8 cellular contexts compared by ENCODE assay signal in the genomic region with DNA sequence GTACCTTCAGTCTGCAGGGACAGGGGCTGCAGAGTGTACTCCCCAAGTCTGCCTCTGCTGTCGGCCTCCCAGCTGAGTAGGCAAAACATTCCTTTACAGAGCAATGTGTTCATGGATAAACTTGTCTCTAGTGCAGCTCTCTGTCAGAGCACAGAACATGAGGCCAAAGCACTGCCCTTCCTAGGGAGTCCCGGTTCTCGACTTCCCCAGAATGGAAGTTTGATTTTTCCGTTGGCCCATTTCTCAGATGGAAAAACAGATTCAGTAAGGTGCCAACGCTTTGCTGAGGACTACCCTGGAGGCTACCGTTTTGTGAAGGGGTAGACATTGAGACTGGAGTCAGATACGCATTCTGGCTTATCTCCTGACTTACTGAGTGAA. TPM values are rescaled to one million over a fixed set of nuclear protein-coding genes. Genes with fewer than 3 reads are reported as not detected.
DNase-seq lines count a peak whose midpoint lies in the region; ATAC-seq and TF ChIP-seq lines count a peak whose summit lies in the region.

No MANE protein-coding gene starts in this region.

- peak overlapping the region; percentile 67 to 74 for H3K4me3 ChIP-seq in foreskin fibroblast (ENCODE audit: low read depth in 1 of 2, low read length in 2 of 2)

- DNase-seq in foreskin fibroblast (peak in 1 of 2 donors; percentile 43), renal cortical epithelial cell (ENCODE audit: low read depth) (peak; percentile 17), NCI-H2107 treated with DMSO at 0.1 percent for 48 hours (lab: John Stamatoyannopoulos, UW; ENCODE audit: unreplicated experiment) (no peak), HPDE6-E6E7 (ENCODE audit: extremely low spot score) (no peak), NCI-H1417 treated with DMSO at 0.1 percent for 48 hours (lab: John Stamatoyannopoulos, UW) (no peak)

- ATAC-seq in GM18867 (IDR thresholded peaks at IDR 0.05; ENCODE audit: unreplicated experiment) (peak; percentile 47), HG02798 (IDR thresholded peaks at IDR 0.05; ENCODE audit: poor library complexity, unreplicated experiment) (peak; percentile 40), SK-N-SH treated with all-trans-retinoic acid at 6 μM for 48 hours (peak; percentile 67)

- TF ChIP-seq CTCF in foreskin fibroblast (IDR thresholded peaks at IDR 0.05; ENCODE audit: low read depth, low read length): no peak

TF ChIP-seq in SK-N-SH treated with all-trans-retinoic acid at 6 μM for 48 hours, 23 proteins besides CTCF, POLR2A, EP300 and RAD21:
- no peak for TF ChIP-seq GLIS3 (CRISPR knock-in tag; IDR thresholded peaks at IDR 0.05)
- no peak for TF ChIP-seq OSR1 (CRISPR knock-in tag; IDR thresholded peaks at IDR 0.05)
- TF ChIP-seq, protein P1, sequence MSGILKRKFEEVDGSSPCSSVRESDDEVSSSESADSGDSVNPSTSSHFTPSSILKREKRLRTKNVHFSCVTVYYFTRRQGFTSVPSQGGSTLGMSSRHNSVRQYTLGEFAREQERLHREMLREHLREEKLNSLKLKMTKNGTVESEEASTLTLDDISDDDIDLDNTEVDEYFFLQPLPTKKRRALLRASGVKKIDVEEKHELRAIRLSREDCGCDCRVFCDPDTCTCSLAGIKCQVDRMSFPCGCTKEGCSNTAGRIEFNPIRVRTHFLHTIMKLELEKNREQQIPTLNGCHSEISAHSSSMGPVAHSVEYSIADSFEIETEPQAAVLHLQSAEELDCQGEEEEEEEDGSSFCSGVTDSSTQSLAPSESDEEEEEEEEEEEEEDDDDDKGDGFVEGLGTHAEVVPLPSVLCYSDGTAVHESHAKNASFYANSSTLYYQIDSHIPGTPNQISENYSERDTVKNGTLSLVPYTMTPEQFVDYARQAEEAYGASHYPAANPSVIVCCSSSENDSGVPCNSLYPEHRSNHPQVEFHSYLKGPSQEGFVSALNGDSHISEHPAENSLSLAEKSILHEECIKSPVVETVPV (CRISPR knock-in tag; IDR thresholded peaks at IDR 0.05): no peak
- no peak for TF ChIP-seq ISL1 (CRISPR knock-in tag; IDR thresholded peaks at IDR 0.05)
- no peak for TF ChIP-seq ZC3H10 (CRISPR knock-in tag; IDR thresholded peaks at IDR 0.05)
- no peak for TF ChIP-seq TCF4 (CRISPR knock-in tag; IDR thresholded peaks at IDR 0.05; ENCODE audit: borderline replicate concordance)
- TF ChIP-seq ESRRG (CRISPR knock-in tag; IDR thresholded peaks at IDR 0.05): no peak
- TF ChIP-seq BACH2 (CRISPR knock-in tag; IDR thresholded peaks at IDR 0.05; ENCODE audit: borderline replicate concordance): no peak
- TF ChIP-seq ZNF565 (CRISPR knock-in tag; conservative IDR thresholded peaks at IDR 0.05; ENCODE audit: low read depth): no peak
- TF ChIP-seq, protein P2, sequence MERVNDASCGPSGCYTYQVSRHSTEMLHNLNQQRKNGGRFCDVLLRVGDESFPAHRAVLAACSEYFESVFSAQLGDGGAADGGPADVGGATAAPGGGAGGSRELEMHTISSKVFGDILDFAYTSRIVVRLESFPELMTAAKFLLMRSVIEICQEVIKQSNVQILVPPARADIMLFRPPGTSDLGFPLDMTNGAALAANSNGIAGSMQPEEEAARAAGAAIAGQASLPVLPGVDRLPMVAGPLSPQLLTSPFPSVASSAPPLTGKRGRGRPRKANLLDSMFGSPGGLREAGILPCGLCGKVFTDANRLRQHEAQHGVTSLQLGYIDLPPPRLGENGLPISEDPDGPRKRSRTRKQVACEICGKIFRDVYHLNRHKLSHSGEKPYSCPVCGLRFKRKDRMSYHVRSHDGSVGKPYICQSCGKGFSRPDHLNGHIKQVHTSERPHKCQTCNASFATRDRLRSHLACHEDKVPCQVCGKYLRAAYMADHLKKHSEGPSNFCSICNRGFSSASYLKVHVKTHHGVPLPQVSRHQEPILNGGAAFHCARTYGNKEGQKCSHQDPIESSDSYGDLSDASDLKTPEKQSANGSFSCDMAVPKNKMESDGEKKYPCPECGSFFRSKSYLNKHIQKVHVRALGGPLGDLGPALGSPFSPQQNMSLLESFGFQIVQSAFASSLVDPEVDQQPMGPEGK (CRISPR knock-in tag; IDR thresholded peaks at IDR 0.05; ENCODE audit: borderline replicate concordance): no peak
- TF ChIP-seq TOX (CRISPR knock-in tag; IDR thresholded peaks at IDR 0.05; ENCODE audit: borderline replicate concordance): no peak
- TF ChIP-seq, protein P3, sequence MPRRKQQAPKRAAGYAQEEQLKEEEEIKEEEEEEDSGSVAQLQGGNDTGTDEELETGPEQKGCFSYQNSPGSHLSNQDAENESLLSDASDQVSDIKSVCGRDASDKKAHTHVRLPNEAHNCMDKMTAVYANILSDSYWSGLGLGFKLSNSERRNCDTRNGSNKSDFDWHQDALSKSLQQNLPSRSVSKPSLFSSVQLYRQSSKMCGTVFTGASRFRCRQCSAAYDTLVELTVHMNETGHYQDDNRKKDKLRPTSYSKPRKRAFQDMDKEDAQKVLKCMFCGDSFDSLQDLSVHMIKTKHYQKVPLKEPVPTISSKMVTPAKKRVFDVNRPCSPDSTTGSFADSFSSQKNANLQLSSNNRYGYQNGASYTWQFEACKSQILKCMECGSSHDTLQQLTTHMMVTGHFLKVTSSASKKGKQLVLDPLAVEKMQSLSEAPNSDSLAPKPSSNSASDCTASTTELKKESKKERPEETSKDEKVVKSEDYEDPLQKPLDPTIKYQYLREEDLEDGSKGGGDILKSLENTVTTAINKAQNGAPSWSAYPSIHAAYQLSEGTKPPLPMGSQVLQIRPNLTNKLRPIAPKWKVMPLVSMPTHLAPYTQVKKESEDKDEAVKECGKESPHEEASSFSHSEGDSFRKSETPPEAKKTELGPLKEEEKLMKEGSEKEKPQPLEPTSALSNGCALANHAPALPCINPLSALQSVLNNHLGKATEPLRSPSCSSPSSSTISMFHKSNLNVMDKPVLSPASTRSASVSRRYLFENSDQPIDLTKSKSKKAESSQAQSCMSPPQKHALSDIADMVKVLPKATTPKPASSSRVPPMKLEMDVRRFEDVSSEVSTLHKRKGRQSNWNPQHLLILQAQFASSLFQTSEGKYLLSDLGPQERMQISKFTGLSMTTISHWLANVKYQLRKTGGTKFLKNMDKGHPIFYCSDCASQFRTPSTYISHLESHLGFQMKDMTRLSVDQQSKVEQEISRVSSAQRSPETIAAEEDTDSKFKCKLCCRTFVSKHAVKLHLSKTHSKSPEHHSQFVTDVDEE (CRISPR knock-in tag; IDR thresholded peaks at IDR 0.05): no peak

RNA-seq across cellular contexts. Expression of a gene that starts 0.4 kb away (rescaled TPM):
- total RNA-seq in renal cortical epithelial cell: 17.7 and 28.3 TPM in 2 replicates
